In genomic region chr4:24078347-24078962, GRCh38 we compare ENCODE assay signal across 1 cellular context.
TF ChIP-seq lines count a peak whose summit lies in the region.

No MANE protein-coding gene starts in this region.

TF ChIP-seq in HepG2, 621 proteins besides CTCF, POLR2A, EP300 and RAD21 (continued from another document):
- TF ChIP-seq DZIP1 (CRISPR knock-in tag; IDR thresholded peaks at IDR 0.05) (no peak), HMGXB4 (CRISPR knock-in tag; IDR thresholded peaks at IDR 0.05; ENCODE audit: borderline replicate concordance in 1 of 2, low read depth in 1 of 2) (no peak)
